In the genomic region with DNA sequence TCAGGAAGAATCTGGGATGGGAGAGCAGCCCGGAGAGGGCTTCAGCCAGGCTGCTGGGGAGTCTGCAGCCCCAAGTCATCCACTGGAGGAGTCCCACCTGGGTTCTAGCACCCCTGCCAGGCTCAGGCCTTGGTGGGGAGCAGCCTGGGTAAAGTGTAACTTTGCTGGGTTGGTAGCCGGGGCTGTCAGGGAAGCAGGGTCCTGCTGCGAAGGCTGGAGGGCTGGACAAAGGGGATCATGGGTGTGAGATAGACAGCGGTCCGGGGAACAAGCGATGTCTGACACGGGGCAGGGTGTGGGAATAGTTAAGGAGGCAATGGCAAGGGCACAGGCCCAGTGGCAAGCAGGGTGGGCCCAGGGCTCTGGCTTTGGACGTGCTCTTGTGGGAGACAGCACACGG, we compare ENCODE assay signal across 20 cellular contexts. TPM values are rescaled to one million over a fixed set of nuclear protein-coding genes. Genes with fewer than 3 reads are reported as not detected.
DNase-seq lines count a peak whose midpoint lies in the region; ATAC-seq and TF ChIP-seq lines count a peak whose summit lies in the region.
"Had no signal": no experiment of that assay in that cellular context is flagged by ENCODE, and none has a peak within 500 bp of the region (broad histone marks: within the 10 kb centered on the region; RNA-seq: fewer than 3 reads in every experiment).

No MANE protein-coding gene starts in this region.

- TF ChIP-seq POLR2A in spleen (IDR thresholded peaks at IDR 0.05) = no peak

- DNase-seq in H7 = peak; percentile 18
- peak; percentile 74 for DNase-seq in osteocyte (ENCODE audit: extremely low spot score, unreplicated experiment)
- peak; percentile 44 for DNase-seq in sciatic nerve (ENCODE audit: low spot score)
- peak; percentile 44 for DNase-seq in spleen
- DNase-seq in RKO (ENCODE audit: low spot score) = no peak
- DNase-seq: AML-193; Caco-2; Calu3; CD4-positive, alpha-beta T cell; CD8-positive, alpha-beta T cell; DMS79 treated with DMSO at 0.1 percent for 48 hours; GF-D8 had no signal

- no peak overlapping the region for H3K27ac Mint-ChIP-seq in osteocyte (ENCODE audit: unreplicated experiment)
- H3K27ac Mint-ChIP-seq: B cell; CD4-positive, alpha-beta T cell; CD8-positive, alpha-beta T cell had no signal

- intact Hi-C loops in sciatic nerve (cut with DNase I) (no loop called here), spleen (cut with DNase I; ENCODE audit: low total_unique reads) (no loop called here)

- H3K27me3 Mint-ChIP-seq in osteocyte (ENCODE audit: unreplicated experiment) = peaks cover 4% of the 10 kb centered on the region
- H3K27me3 Mint-ChIP-seq: CD4-positive, alpha-beta T cell had no signal

- no peaks in the 10 kb centered on the region for H3K27me3 ChIP-seq in H7 (ENCODE audit: control insufficient read depth, insufficient read depth, low read length)
- peaks cover 0 to 6% (median 0%) of the 10 kb centered on the region in 7 donors for H3K27me3 ChIP-seq in spleen (replicated peaks in 1 of 7)
- H3K27me3 ChIP-seq: BLaER1 treated with 17β-estradiol and CSF1 and Interleukin-3, amounts not matched to agents 10 nM and 100 nM had no signal

- no peak overlapping the region for H3K27ac ChIP-seq in spleen
- H3K27ac ChIP-seq: 22Rv1; A549; BLaER1 treated with 17β-estradiol and CSF1 and Interleukin-3, amounts not matched to agents 10 nM and 100 nM; C4-2B had no signal

- 88 to 97% (median 94%) methylated on average over 8 to 9 of the region's 9 CpGs for whole genome bisulfite sequencing in spleen, 5 donors

- peaks cover 0 to 6% (median 0%) of the 10 kb centered on the region in 8 donors for H3K9me3 ChIP-seq in spleen
- H3K9me3 ChIP-seq: A549, Caco-2 had no signal

- no peaks in the 10 kb centered on the region for H3K9me3 Mint-ChIP-seq in osteocyte (ENCODE audit: unreplicated experiment)
- H3K9me3 Mint-ChIP-seq: CD4-positive, alpha-beta T cell; CD8-positive, alpha-beta T cell had no signal

- no peaks in the 10 kb centered on the region for H3K36me3 Mint-ChIP-seq in osteocyte (ENCODE audit: unreplicated experiment)
- H3K36me3 Mint-ChIP-seq: CD8-positive, alpha-beta T cell had no signal

- H3K4me1 ChIP-seq in spleen = no peaks in the 10 kb centered on the region
- H3K4me1 ChIP-seq: A549; BLaER1 treated with 17β-estradiol and CSF1 and Interleukin-3, amounts not matched to agents 10 nM and 100 nM; Caco-2 had no signal

- no peak overlapping the region for H3K4me3 Mint-ChIP-seq in osteocyte (ENCODE audit: unreplicated experiment)
- H3K4me3 Mint-ChIP-seq: B cell; CD4-positive, alpha-beta T cell; CD8-positive, alpha-beta T cell had no signal

- TF ChIP-seq CTCF in osteocyte (IDR thresholded peaks at IDR 0.05) (no peak), spleen (IDR thresholded peaks at IDR 0.05 in 8 of 11, conservative IDR thresholded peaks at IDR 0.05 in 3 of 11) (no peak)

- H3K36me3 ChIP-seq in H7 (replicated peaks; ENCODE audit: control insufficient read depth, insufficient read depth, low read length) (no peaks in the 10 kb centered on the region), spleen (no peaks in the 10 kb centered on the region)
- H3K36me3 ChIP-seq: BLaER1 treated with 17β-estradiol and CSF1 and Interleukin-3, amounts not matched to agents 10 nM and 100 nM had no signal

- ATAC-seq in sciatic nerve (no peak), GM21515 (IDR thresholded peaks at IDR 0.05; ENCODE audit: unreplicated experiment) (no peak), HG02938 (IDR thresholded peaks at IDR 0.05; ENCODE audit: unreplicated experiment) (no peak), HG02885 (IDR thresholded peaks at IDR 0.05; ENCODE audit: poor library complexity, unreplicated experiment) (no peak)
- ATAC-seq: A549; CD8-positive, alpha-beta T cell had no signal

- no peak overlapping the region for H3K4me3 ChIP-seq in H7 (ENCODE audit: insufficient read depth, low read depth, low read length)
- no peak overlapping the region for H3K4me3 ChIP-seq in spleen
- H3K4me3 ChIP-seq: A549; BLaER1 treated with 17β-estradiol and CSF1 and Interleukin-3, amounts not matched to agents 10 nM and 100 nM had no signal

- H3K4me1 Mint-ChIP-seq in osteocyte (ENCODE audit: unreplicated experiment) = no peaks in the 10 kb centered on the region
- H3K4me1 Mint-ChIP-seq: B cell had no signal

RNA-seq across cellular contexts. Expression of a gene that starts 37.6 kb away (rescaled TPM):
- total RNA-seq in H7 (2014; rRNA removed; shearing (Covaris generic)) = 237 and 271 TPM in 2 replicates
- total RNA-seq in osteocyte (133 and 141 TPM in 2 replicates), sciatic nerve (105 TPM), spleen (100 to 1,000 TPM in 2 of 7 donors, 10 to 100 TPM in 5; 47.5 to 114 (median 89.2) TPM)
- 100 to 1,000 TPM in 1 of 3 donors, 10 to 100 TPM in 2; 88.8 to 112 (median 89.3) TPM for polyA plus RNA-seq in spleen
